8 cellular contexts compared by ENCODE assay signal in the genomic region with DNA sequence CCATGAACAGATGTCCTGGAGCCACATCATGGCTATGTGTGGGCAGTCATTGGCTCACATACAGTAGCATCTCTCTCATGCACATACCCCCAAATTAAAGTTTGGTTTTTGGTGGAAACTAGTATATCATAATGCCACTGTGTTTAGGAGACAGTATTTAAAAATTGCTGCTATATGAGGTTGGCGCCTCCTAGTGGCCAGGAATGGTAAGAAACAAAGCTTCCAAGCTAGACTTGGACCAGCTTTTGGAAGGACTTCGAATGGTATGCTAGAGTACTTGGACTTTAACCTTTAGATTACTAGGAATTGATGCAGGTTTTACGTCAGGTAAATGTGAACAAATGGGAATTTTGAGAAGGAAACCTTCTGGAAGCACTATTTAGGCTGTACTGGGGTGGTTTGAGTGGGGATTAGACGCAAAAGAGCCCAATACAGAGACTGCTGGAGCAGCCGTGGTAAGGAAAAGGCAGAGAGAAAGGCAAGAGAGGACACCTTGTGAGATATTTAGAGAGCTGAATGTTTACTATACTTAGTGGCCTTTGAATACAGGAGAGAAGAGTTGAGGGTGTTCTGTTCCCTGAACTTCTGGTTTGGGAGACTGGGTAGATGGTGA. TPM values are rescaled to one million over a fixed set of nuclear protein-coding genes. Genes with fewer than 3 reads are reported as not detected.
DNase-seq lines count a peak whose midpoint lies in the region; ATAC-seq and TF ChIP-seq lines count a peak whose summit lies in the region.

No MANE protein-coding gene starts in this region.

- no peak overlapping the region for H3K4me3 ChIP-seq in SU-DHL-6 (ENCODE audit: insufficient read depth, low read length, poor library complexity, severe bottlenecking)
- H3K4me3 ChIP-seq in mucosa of descending colon = no peak overlapping the region

- H3K9ac ChIP-seq in SU-DHL-6 (ENCODE audit: low read length) = no peak overlapping the region

- H3K9me2 ChIP-seq in SU-DHL-6 (replicated peaks; ENCODE audit: insufficient read depth, low read length) = no peaks in the 10 kb centered on the region

- H3K4me1 ChIP-seq in mucosa of descending colon (ENCODE audit: low read depth) = no peaks in the 10 kb centered on the region

- no peak overlapping the region for H3K4me2 ChIP-seq in SU-DHL-6 (ENCODE audit: low read depth, low read length, poor library complexity, severe bottlenecking)

- TF ChIP-seq CTCF in SU-DHL-6 (IDR thresholded peaks at IDR 0.05; ENCODE audit: insufficient read depth, low read length, poor library complexity, severe bottlenecking) (peak; percentile 88), mucosa of descending colon (IDR thresholded peaks at IDR 0.05) (peak; percentile 50)

- H3K27me3 ChIP-seq in SU-DHL-6 (ENCODE audit: low read length) = no peaks in the 10 kb centered on the region

- peak; percentile 48 for DNase-seq in D341Med (ENCODE audit: low spot score)
- DNase-seq in central memory CD4-positive, alpha-beta T cell = peak; percentile 10
- DNase-seq in mucosa of descending colon = peak in 1 of 3 donors; percentile 78
- DNase-seq in inferior parietal cortex (ENCODE audit: extremely low spot score) = no peak

- no peaks in the 10 kb centered on the region for H4K20me1 ChIP-seq in SU-DHL-6 (ENCODE audit: low read depth, low read length)

- peak; percentile 94 for ATAC-seq in GM18868 (IDR thresholded peaks at IDR 0.05; ENCODE audit: unreplicated experiment)
- peak; percentile 79 for ATAC-seq in HG03378 (IDR thresholded peaks at IDR 0.05; ENCODE audit: unreplicated experiment)
- ATAC-seq in mucosa of descending colon = peak; percentile 64
- ATAC-seq in HG03039 (IDR thresholded peaks at IDR 0.05; ENCODE audit: unreplicated experiment) = no peak

- no peaks in the 10 kb centered on the region for H3K9me3 ChIP-seq in SU-DHL-6 (ENCODE audit: insufficient read depth, low read length)
- H3K9me3 ChIP-seq in mucosa of descending colon = no peaks in the 10 kb centered on the region

- H3K79me2 ChIP-seq in SU-DHL-6 (ENCODE audit: insufficient read depth, low read length) = no peaks in the 10 kb centered on the region

- no peaks in the 10 kb centered on the region for H3K36me3 ChIP-seq in SU-DHL-6 (ENCODE audit: low read length)
- H3K36me3 ChIP-seq in mucosa of descending colon (ENCODE audit: low read depth) = no peaks in the 10 kb centered on the region

- H2AFZ ChIP-seq in SU-DHL-6 (ENCODE audit: low read depth, low read length, severe bottlenecking) = no peak overlapping the region

- H3K27ac ChIP-seq in SU-DHL-6 (ENCODE audit: low read depth, low read length) = no peak overlapping the region

- no peaks in the 10 kb centered on the region for H3F3A ChIP-seq in SU-DHL-6 (ENCODE audit: insufficient read depth)

- intact Hi-C loops in mucosa of descending colon (cut with DNase I, micrococcal nuclease) = no loop called here

RNA-seq across cellular contexts. Expression of a gene that starts 23.8 kb away (rescaled TPM):
- under 1 TPM in 1 of 3 donors, not detected in 2; 0.14 TPM for total RNA-seq in mucosa of descending colon
